In genomic region chr20:25248501-25249172, GRCh38 we compare ENCODE assay signal across 7 cellular contexts. TPM values are rescaled to one million over a fixed set of nuclear protein-coding genes. Genes with fewer than 3 reads are reported as not detected.
A peak's percentile ranks its signal among the peaks of the same experiment; 100 is the strongest.
DNase-seq lines count a peak whose midpoint lies in the region; ATAC-seq and TF ChIP-seq lines count a peak whose summit lies in the region.

No MANE protein-coding gene starts in this region.

- peak overlapping the region; percentile 94 to 99 for H3K4me3 Mint-ChIP-seq in activated T-cell treated with anti-CD3 and anti-CD28 coated beads, Interleukin-2, amount 50 U/mL, for 72 hours
- peak overlapping the region; percentile 96 for H3K4me3 Mint-ChIP-seq in neural crest cell

- H3K4me1 Mint-ChIP-seq in activated T-cell treated with anti-CD3 and anti-CD28 coated beads, Interleukin-2, amount 50 U/mL, for 72 hours (ENCODE audit: low read depth) = peaks cover 61% of the 10 kb centered on the region
- H3K4me1 Mint-ChIP-seq in neural crest cell = peaks cover 59% of the 10 kb centered on the region

- peak; percentile 24 for ATAC-seq in GM21526 (IDR thresholded peaks at IDR 0.05; ENCODE audit: low FRiP score, unreplicated experiment)
- peak; percentile 31 to 45 for ATAC-seq in activated T-cell treated with anti-CD3 and anti-CD28 coated beads, Interleukin-2, amount 50 U/mL, for 72 hours (replicated peaks in 1 of 2)

- H3K27me3 Mint-ChIP-seq in activated T-cell treated with anti-CD3 and anti-CD28 coated beads, Interleukin-2, amount 50 U/mL, for 72 hours (ENCODE audit: low read depth) = peaks cover 7% of the 10 kb centered on the region
- peaks cover 17% of the 10 kb centered on the region for H3K27me3 Mint-ChIP-seq in neural crest cell (ENCODE audit: low read depth)

- in situ Hi-C loops in KBM-7 (cut with MboI; ENCODE audit: low pct_unique_long_range_greater_than_20kb, low sequenced_read_pairs) = no loop called here

- peak overlapping the region; percentile 92 for H3K27ac Mint-ChIP-seq in activated T-cell treated with anti-CD3 and anti-CD28 coated beads, Interleukin-2, amount 50 U/mL, for 72 hours
- peak overlapping the region; percentile 90 for H3K27ac Mint-ChIP-seq in neural crest cell (ENCODE audit: unreplicated experiment)

- DNase-seq in GM03348 (ENCODE audit: low spot score) = peak; percentile 73
- peak; percentile 32 for DNase-seq in KBM-7
- peak in 1 of 2 donors; percentile 41 for DNase-seq in activated T-cell treated with anti-CD3 and anti-CD28 coated beads, Interleukin-2, amount 50 U/mL, for 72 hours
- peak; percentile 27 for DNase-seq in germinal center (ENCODE audit: low spot score)
- DNase-seq in neural crest cell (ENCODE audit: low read depth, low spot score) = peak; percentile 39
- DNase-seq in T-helper 9 cell = no peak

- TF ChIP-seq CTCF in neural crest cell (conservative IDR thresholded peaks at IDR 0.05) = no peak

- H3K9me3 Mint-ChIP-seq in activated T-cell treated with anti-CD3 and anti-CD28 coated beads, Interleukin-2, amount 50 U/mL, for 72 hours = peaks cover 0 to under 1% of the 10 kb centered on the region in 2 donors
- H3K9me3 Mint-ChIP-seq in neural crest cell = no peaks in the 10 kb centered on the region

- H3K36me3 Mint-ChIP-seq in activated T-cell treated with anti-CD3 and anti-CD28 coated beads, Interleukin-2, amount 50 U/mL, for 72 hours (ENCODE audit: insufficient read depth in 2 of 2) = peaks cover 2% of the 10 kb centered on the region in 2 donors
- no peaks in the 10 kb centered on the region for H3K36me3 Mint-ChIP-seq in neural crest cell (ENCODE audit: low read depth)

RNA-seq across cellular contexts. Expression of gene PYGB, which starts 0.8 kb away (rescaled TPM):
- total RNA-seq in activated T-cell treated with anti-CD3 and anti-CD28 coated beads, Interleukin-2, amount 50 U/mL, for 72 hours = 10 to 100 TPM; 43.7 to 48.3 TPM
- 71.1 and 77.1 TPM in 2 replicates for total RNA-seq in neural crest cell

RNA-seq across cellular contexts. Expression of gene ENTPD6, which starts 53.1 kb away (rescaled TPM):
- total RNA-seq in activated T-cell treated with anti-CD3 and anti-CD28 coated beads, Interleukin-2, amount 50 U/mL, for 72 hours = 10 to 100 TPM; 55.3 to 58.7 TPM
- 70.0 and 73.4 TPM in 2 replicates for total RNA-seq in neural crest cell
